Comparison of ENCODE assay signal across 11 cellular contexts in the genomic region with DNA sequence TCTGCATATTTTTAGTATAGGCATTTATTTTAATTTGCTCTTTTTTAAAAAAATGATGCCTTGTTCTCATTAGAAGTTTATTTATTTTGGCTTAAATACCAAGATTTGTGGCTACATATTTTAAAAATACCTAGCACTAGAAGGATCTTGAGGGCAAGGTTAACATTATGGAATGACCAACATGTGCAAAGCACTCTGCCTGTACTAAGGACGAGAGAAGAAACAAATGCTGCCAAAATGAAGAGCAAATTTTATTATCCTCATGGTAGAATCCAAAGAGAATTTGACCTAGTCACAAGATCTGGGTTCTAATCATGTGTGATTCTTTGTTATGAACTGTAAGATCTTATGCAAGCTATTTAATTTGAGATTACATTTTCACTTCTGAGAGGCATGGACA. TPM values are rescaled to one million over a fixed set of nuclear protein-coding genes. Genes with fewer than 3 reads are reported as not detected.
DNase-seq lines count a peak whose midpoint lies in the region; ATAC-seq, FAIRE-seq and TF ChIP-seq lines count a peak whose summit lies in the region.
"Had no signal": no experiment of that assay in that cellular context is flagged by ENCODE, and none has a peak within 500 bp of the region (broad histone marks: within the 10 kb centered on the region; RNA-seq: fewer than 3 reads in every experiment).

No MANE protein-coding gene starts in this region.

- H4K5ac ChIP-seq in H9 (ENCODE audit: insufficient read length, low read depth, low read length): no peak overlapping the region

- H3K79me1 ChIP-seq in H9 (ENCODE audit: insufficient read depth, low read depth, low read length, poor library complexity, severe bottlenecking): no peaks in the 10 kb centered on the region

- H4K91ac ChIP-seq in H9 (ENCODE audit: insufficient read length, low read depth, low read length): no peak overlapping the region

- no peak overlapping the region for H2BK12ac ChIP-seq in H9 (ENCODE audit: insufficient read length, low read depth, low read length)

- no peak for TF ChIP-seq CTCF in H9 (conservative IDR thresholded peaks at IDR 0.05)
- no peak for TF ChIP-seq CTCF in mesothelial cell of epicardium (IDR thresholded peaks at IDR 0.05; ENCODE audit: unreplicated experiment)

- H3K27ac ChIP-seq in BLaER1: no peak overlapping the region
- H3K27ac ChIP-seq in H9 (ENCODE audit: insufficient read length, low read depth, low read length): no peak overlapping the region

- no peak overlapping the region for H2BK15ac ChIP-seq in H9 (ENCODE audit: low read depth, low read length)

- H3K4ac ChIP-seq in H9 (ENCODE audit: low read depth, low read length): no peak overlapping the region

- no peak overlapping the region for H3K4me3 ChIP-seq in BLaER1

- H3K79me2 ChIP-seq in H9 (ENCODE audit: insufficient read depth, low read length): peaks cover 45% of the 10 kb centered on the region

- no peak overlapping the region for H3K56ac ChIP-seq in H9 (ENCODE audit: insufficient read length, low read depth, low read length)

- no CpG with 5 or more reads among the region's 1 CpG for WGBS in H9 (ENCODE audit: extremely low coverage, insufficient read length, low lambda C conversion rate)

- no peak for TF ChIP-seq POLR2A in GM12892 (IDR thresholded peaks at IDR 0.05; ENCODE audit: low read depth, low read length)

- H3K18ac ChIP-seq in H9 (ENCODE audit: insufficient read length, low read depth, low read length): no peak overlapping the region

- no peaks in the 10 kb centered on the region for H3K9me3 Mint-ChIP-seq in H9
- no peaks in the 10 kb centered on the region for H3K9me3 Mint-ChIP-seq in activated naive CD8-positive, alpha-beta T cell treated with anti-CD3 and anti-CD28 coated beads, Interleukin-2, amount 50 U/mL, for 24 hours
- no peaks in the 10 kb centered on the region for H3K9me3 Mint-ChIP-seq in mesothelial cell of epicardium

- no peak for ATAC-seq in activated naive CD8-positive, alpha-beta T cell treated with anti-CD3 and anti-CD28 coated beads, Interleukin-2, amount 50 U/mL, for 24 hours
- no peak for ATAC-seq in GM19463 (IDR thresholded peaks at IDR 0.05; ENCODE audit: unreplicated experiment)

- H4K20me1 ChIP-seq in BLaER1 (peaks cover 74% of the 10 kb centered on the region), H9 (ENCODE audit: control insufficient read depth, insufficient read depth, insufficient read length) (no peaks in the 10 kb centered on the region)

- H3K9ac ChIP-seq in BLaER1: no peak overlapping the region
- no peak overlapping the region for H3K9ac ChIP-seq in H9 (ENCODE audit: extremely low read depth, insufficient read length, low read length)

- no peak overlapping the region for H3K27ac Mint-ChIP-seq in H9
- peak overlapping the region; percentile 24 for H3K27ac Mint-ChIP-seq in activated naive CD8-positive, alpha-beta T cell treated with anti-CD3 and anti-CD28 coated beads, Interleukin-2, amount 50 U/mL, for 24 hours
- H3K27ac Mint-ChIP-seq in mesothelial cell of epicardium: peak overlapping the region; percentile 58

- FAIRE-seq in GM12892 (lab: Jason Lieb, UNC): no peak
- FAIRE-seq: urothelium cell line had no signal

- no peak overlapping the region for H3K23ac ChIP-seq in H9 (ENCODE audit: insufficient read length, low read depth, low read length)

- H2AFZ ChIP-seq in H9 (ENCODE audit: low read length): no peak overlapping the region

- H3K36me3 ChIP-seq in BLaER1: peaks cover 37% of the 10 kb centered on the region; the same call in 1 of the 2 replicates

- H3K27me3 ChIP-seq in BLaER1: no peaks in the 10 kb centered on the region
- no peaks in the 10 kb centered on the region for H3K27me3 ChIP-seq in H9 (ENCODE audit: insufficient read depth, low read length)

- no peak overlapping the region for H2BK120ac ChIP-seq in H9 (ENCODE audit: low read depth, low read length, poor library complexity, severe bottlenecking)

- peaks cover 8% of the 10 kb centered on the region for H3K23me2 ChIP-seq in H9 (ENCODE audit: insufficient read length, low read depth, low read length, poor library complexity, severe bottlenecking)

- H3K4me2 ChIP-seq in BLaER1: peak overlapping the region; percentile 88
- no peak overlapping the region for H3K4me2 ChIP-seq in H9 (ENCODE audit: insufficient read depth, insufficient read length, low read length)

- no peak overlapping the region for H3T11ph ChIP-seq in H9 (ENCODE audit: low read length)

- H3K4me1 Mint-ChIP-seq in H9: peaks cover 37 to 49% of the 10 kb centered on the region in 2 experiments
- H3K4me1 Mint-ChIP-seq in activated naive CD8-positive, alpha-beta T cell treated with anti-CD3 and anti-CD28 coated beads, Interleukin-2, amount 50 U/mL, for 24 hours: peaks cover 71% of the 10 kb centered on the region
- H3K4me1 Mint-ChIP-seq in mesothelial cell of epicardium: peaks cover 68% of the 10 kb centered on the region

- H4K8ac ChIP-seq in H9 (replicated peaks; ENCODE audit: insufficient read length, low read depth, low read length): no peak overlapping the region

- H3K4me1 ChIP-seq in BLaER1: peaks cover 28% of the 10 kb centered on the region
- no peaks in the 10 kb centered on the region; the same call in 1 of the 2 replicates for H3K4me1 ChIP-seq in H9 (ENCODE audit: insufficient read depth, low read length)

- no peak overlapping the region for H2BK5ac ChIP-seq in H9 (ENCODE audit: insufficient read length, low read length)

- H3K14ac ChIP-seq in H9 (ENCODE audit: insufficient read depth, low read length): no peak overlapping the region

- H3K27me3 Mint-ChIP-seq in H9 (ENCODE audit: low read depth) (no peaks in the 10 kb centered on the region), mesothelial cell of epicardium (ENCODE audit: low read depth) (no peaks in the 10 kb centered on the region)
- H3K27me3 Mint-ChIP-seq in activated naive CD8-positive, alpha-beta T cell treated with anti-CD3 and anti-CD28 coated beads, Interleukin-2, amount 50 U/mL, for 24 hours: no peaks in the 10 kb centered on the region

- no peaks in the 10 kb centered on the region for H3K9me3 ChIP-seq in BLaER1
- H3K9me3 ChIP-seq in H9 (ENCODE audit: control insufficient read depth, low read depth, low read length): no peaks in the 10 kb centered on the region

- H3K36me3 Mint-ChIP-seq in H9 (ENCODE audit: insufficient read depth in 1 of 3, low read depth in 3 of 3) (peaks cover 0 to 9% (median 4%) of the 10 kb centered on the region in 3 experiments; a peak in 4 of 7 replicates), mesothelial cell of epicardium (no peaks in the 10 kb centered on the region)
- peaks cover 41% of the 10 kb centered on the region for H3K36me3 Mint-ChIP-seq in activated naive CD8-positive, alpha-beta T cell treated with anti-CD3 and anti-CD28 coated beads, Interleukin-2, amount 50 U/mL, for 24 hours (ENCODE audit: low read depth)

- H3K4me3 Mint-ChIP-seq in H9 (peak overlapping the region; percentile 1 to 2; a peak in 2 of 5 replicates), mesothelial cell of epicardium (peak overlapping the region; percentile 86)
- H3K4me3 Mint-ChIP-seq in activated naive CD8-positive, alpha-beta T cell treated with anti-CD3 and anti-CD28 coated beads, Interleukin-2, amount 50 U/mL, for 24 hours: peak overlapping the region; percentile 50

- H2AK5ac ChIP-seq in H9 (ENCODE audit: insufficient read length, low read length): no peak overlapping the region

- DNase-seq in H9 (no peak), mesothelial cell of epicardium (ENCODE audit: low spot score in 2 of 2, unreplicated experiment in 2 of 2) (no peak), NCI-H526 (lab: John Stamatoyannopoulos, UW) (no peak), GM12892 (ENCODE audit: insufficient read length) (no peak), SW 1271 (lab: John Stamatoyannopoulos, UW) (no peak)
- DNase-seq in activated naive CD8-positive, alpha-beta T cell treated with anti-CD3 and anti-CD28 coated beads, Interleukin-2, amount 50 U/mL, for 24 hours: no peak
- DNase-seq: hippocampal formation, NCI-H1417 treated with DMSO at 0.1 percent for 48 hours had no signal

- no peak overlapping the region for H2BK20ac ChIP-seq in H9 (ENCODE audit: low read depth, low read length, poor library complexity, severe bottlenecking)

RNA-seq across cellular contexts. Expression of gene CAND1, which starts 2.8 kb away (rescaled TPM):
- total RNA-seq in H9 (2021) (230 and 246 TPM in 2 replicates), mesothelial cell of epicardium (270 to 278 TPM (median 270 TPM) in 3 replicates)
- 86.5 TPM for polyA plus RNA-seq in GM12892 (2012; ENCODE audit: missing spikeins)

Comparison
In these comparisons a context has a peak if more than half of its experiments do, and no peak if none do; other contexts are left out.
1. H3K27ac Mint-ChIP-seq: peak in activated naive CD8-positive, alpha-beta T cell treated with anti-CD3 and anti-CD28 coated beads, Interleukin-2, amount 50 U/mL, for 24 hours (single experiment) and mesothelial cell of epicardium (single experiment); none in H9 (0 of 3).
2. H3K4me3 Mint-ChIP-seq: peak in every context shown above with its lines; median percentile 86 in mesothelial cell of epicardium; 50 in activated naive CD8-positive, alpha-beta T cell treated with anti-CD3 and anti-CD28 coated beads, Interleukin-2, amount 50 U/mL, for 24 hours; 2 in H9.